1 cellular context compared by ENCODE assay signal in genomic region chr17:49832840-49833599, GRCh38.
TF ChIP-seq lines count a peak whose summit lies in the region.

No MANE protein-coding gene starts in this region.

TF ChIP-seq in GM23338, 12 proteins besides CTCF, POLR2A, EP300 and RAD21 (continued from another document):
- no peak for TF ChIP-seq ETS1 (IDR thresholded peaks at IDR 0.05)
- TF ChIP-seq JUNB (IDR thresholded peaks at IDR 0.05; ENCODE audit: unreplicated experiment), result no peak
- TF ChIP-seq, protein P1, sequence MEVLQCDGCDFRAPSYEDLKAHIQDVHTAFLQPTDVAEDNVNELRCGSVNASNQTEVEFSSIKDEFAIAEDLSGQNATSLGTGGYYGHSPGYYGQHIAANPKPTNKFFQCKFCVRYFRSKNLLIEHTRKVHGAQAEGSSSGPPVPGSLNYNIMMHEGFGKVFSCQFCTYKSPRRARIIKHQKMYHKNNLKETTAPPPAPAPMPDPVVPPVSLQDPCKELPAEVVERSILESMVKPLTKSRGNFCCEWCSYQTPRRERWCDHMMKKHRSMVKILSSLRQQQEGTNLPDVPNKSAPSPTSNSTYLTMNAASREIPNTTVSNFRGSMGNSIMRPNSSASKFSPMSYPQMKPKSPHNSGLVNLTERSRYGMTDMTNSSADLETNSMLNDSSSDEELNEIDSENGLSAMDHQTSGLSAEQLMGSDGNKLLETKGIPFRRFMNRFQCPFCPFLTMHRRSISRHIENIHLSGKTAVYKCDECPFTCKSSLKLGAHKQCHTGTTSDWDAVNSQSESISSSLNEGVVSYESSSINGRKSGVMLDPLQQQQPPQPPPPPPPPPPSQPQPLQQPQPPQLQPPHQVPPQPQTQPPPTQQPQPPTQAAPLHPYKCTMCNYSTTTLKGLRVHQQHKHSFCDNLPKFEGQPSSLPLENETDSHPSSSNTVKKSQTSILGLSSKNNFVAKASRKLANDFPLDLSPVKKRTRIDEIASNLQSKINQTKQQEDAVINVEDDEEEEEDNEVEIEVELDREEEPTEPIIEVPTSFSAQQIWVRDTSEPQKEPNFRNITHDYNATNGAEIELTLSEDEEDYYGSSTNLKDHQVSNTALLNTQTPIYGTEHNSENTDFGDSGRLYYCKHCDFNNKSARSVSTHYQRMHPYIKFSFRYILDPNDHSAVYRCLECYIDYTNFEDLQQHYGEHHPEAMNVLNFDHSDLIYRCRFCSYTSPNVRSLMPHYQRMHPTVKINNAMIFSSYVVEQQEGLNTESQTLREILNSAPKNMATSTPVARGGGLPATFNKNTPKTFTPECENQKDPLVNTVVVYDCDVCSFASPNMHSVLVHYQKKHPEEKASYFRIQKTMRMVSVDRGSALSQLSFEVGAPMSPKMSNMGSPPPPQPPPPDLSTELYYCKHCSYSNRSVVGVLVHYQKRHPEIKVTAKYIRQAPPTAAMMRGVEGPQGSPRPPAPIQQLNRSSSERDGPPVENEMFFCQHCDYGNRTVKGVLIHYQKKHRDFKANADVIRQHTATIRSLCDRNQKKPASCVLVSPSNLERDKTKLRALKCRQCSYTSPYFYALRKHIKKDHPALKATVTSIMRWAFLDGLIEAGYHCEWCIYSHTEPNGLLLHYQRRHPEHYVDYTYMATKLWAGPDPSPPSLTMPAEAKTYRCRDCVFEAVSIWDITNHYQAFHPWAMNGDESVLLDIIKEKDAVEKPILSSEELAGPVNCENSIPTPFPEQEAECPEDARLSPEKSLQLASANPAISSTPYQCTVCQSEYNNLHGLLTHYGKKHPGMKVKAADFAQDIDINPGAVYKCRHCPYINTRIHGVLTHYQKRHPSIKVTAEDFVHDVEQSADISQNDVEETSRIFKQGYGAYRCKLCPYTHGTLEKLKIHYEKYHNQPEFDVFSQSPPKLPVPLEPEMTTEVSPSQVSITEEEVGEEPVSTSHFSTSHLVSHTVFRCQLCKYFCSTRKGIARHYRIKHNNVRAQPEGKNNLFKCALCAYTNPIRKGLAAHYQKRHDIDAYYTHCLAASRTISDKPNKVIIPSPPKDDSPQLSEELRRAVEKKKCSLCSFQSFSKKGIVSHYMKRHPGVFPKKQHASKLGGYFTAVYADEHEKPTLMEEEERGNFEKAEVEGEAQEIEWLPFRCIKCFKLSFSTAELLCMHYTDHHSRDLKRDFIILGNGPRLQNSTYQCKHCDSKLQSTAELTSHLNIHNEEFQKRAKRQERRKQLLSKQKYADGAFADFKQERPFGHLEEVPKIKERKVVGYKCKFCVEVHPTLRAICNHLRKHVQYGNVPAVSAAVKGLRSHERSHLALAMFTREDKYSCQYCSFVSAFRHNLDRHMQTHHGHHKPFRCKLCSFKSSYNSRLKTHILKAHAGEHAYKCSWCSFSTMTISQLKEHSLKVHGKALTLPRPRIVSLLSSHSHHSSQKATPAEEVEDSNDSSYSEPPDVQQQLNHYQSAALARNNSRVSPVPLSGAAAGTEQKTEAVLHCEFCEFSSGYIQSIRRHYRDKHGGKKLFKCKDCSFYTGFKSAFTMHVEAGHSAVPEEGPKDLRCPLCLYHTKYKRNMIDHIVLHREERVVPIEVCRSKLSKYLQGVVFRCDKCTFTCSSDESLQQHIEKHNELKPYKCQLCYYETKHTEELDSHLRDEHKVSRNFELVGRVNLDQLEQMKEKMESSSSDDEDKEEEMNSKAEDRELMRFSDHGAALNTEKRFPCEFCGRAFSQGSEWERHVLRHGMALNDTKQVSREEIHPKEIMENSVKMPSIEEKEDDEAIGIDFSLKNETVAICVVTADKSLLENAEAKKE (CRISPR knock-in tag; IDR thresholded peaks at IDR 0.05), result no peak
- no peak for TF ChIP-seq NANOG (IDR thresholded peaks at IDR 0.05; ENCODE audit: borderline replicate concordance)
- TF ChIP-seq EZH2phosphoT487 (IDR thresholded peaks at IDR 0.05; ENCODE audit: unreplicated experiment), result no peak
- TF ChIP-seq CREB1 (CRISPR knock-in tag; IDR thresholded peaks at IDR 0.05; ENCODE audit: low read depth), result no peak
- TF ChIP-seq ZNF114 (CRISPR knock-in tag; IDR thresholded peaks at IDR 0.05), result no peak
- TF ChIP-seq POLR2AphosphoS5 (IDR thresholded peaks at IDR 0.05; ENCODE audit: low read depth), result no peak
- no peak for TF ChIP-seq ZNF331 (CRISPR knock-in tag; IDR thresholded peaks at IDR 0.05; ENCODE audit: low read depth)
- TF ChIP-seq, protein P2, sequence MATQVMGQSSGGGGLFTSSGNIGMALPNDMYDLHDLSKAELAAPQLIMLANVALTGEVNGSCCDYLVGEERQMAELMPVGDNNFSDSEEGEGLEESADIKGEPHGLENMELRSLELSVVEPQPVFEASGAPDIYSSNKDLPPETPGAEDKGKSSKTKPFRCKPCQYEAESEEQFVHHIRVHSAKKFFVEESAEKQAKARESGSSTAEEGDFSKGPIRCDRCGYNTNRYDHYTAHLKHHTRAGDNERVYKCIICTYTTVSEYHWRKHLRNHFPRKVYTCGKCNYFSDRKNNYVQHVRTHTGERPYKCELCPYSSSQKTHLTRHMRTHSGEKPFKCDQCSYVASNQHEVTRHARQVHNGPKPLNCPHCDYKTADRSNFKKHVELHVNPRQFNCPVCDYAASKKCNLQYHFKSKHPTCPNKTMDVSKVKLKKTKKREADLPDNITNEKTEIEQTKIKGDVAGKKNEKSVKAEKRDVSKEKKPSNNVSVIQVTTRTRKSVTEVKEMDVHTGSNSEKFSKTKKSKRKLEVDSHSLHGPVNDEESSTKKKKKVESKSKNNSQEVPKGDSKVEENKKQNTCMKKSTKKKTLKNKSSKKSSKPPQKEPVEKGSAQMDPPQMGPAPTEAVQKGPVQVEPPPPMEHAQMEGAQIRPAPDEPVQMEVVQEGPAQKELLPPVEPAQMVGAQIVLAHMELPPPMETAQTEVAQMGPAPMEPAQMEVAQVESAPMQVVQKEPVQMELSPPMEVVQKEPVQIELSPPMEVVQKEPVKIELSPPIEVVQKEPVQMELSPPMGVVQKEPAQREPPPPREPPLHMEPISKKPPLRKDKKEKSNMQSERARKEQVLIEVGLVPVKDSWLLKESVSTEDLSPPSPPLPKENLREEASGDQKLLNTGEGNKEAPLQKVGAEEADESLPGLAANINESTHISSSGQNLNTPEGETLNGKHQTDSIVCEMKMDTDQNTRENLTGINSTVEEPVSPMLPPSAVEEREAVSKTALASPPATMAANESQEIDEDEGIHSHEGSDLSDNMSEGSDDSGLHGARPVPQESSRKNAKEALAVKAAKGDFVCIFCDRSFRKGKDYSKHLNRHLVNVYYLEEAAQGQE (IDR thresholded peaks at IDR 0.05; ENCODE audit: unreplicated experiment), result no peak
- TF ChIP-seq EZH2 (IDR thresholded peaks at IDR 0.05; ENCODE audit: low read depth, unreplicated experiment), result no peak
